1 cellular context compared by ENCODE assay signal in the genomic region with DNA sequence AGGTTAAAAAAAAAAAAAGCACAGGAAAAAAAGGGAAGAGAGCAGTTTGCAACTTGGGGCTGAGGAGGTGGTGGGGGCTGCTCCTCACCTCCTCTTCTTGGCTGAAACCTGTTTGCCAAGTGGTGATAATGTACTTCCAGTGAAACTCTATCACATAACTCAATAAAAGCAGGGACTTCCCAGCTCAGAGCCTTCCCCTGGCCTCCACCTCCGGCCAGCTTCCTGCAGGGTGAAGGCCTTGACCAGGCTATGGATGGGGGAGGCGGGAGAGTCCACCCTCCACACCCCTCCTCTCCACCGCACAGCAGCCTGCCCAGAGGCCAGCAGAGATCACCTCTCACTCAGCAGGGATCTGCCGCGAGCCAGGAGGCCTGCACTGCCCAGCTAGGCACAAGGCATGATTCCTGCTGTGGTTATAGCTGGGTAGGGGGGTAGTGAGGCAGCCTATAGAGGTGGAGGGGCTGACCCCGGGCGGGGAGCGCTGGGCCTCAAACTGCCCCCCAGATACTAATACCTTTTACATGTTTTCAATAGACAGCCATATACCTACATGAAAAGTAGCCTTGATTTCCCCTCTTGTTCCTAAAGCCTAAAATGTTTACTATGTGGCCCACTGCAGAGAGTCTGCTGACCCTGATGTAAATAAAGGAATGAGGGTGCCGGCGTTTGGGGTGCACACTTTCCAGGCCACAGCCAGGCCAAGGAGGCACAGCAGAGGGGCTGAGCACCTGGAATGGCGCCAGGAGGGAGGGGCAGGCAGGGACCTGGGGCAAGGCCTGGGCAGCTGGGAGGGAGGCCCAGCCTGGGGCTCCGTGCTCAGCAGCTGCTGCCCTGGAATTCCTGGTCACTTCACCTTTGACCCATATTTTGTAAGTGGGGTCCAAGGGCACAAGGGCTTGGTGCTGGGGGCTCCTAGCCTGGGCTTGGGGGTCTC.
TF ChIP-seq lines count a peak whose summit lies in the region.

No MANE protein-coding gene starts in this region.

TF ChIP-seq in HepG2, 621 proteins besides CTCF, POLR2A, EP300 and RAD21 (continued from another document and continues in another):
- no peak for TF ChIP-seq AKNA (CRISPR knock-in tag; IDR thresholded peaks at IDR 0.05; ENCODE audit: borderline replicate concordance)
- TF ChIP-seq ARID5B (CRISPR knock-in tag; IDR thresholded peaks at IDR 0.05): peak; percentile 71
- no peak for TF ChIP-seq ZNF138 (CRISPR knock-in tag; IDR thresholded peaks at IDR 0.05; ENCODE audit: low read depth)
- peak; percentile 10; the same call in 1 of the 2 replicates for TF ChIP-seq ZNF652 (CRISPR knock-in tag; IDR thresholded peaks at IDR 0.05; ENCODE audit: borderline replicate concordance, low read depth)
- no peak for TF ChIP-seq NFYC (CRISPR knock-in tag; IDR thresholded peaks at IDR 0.05)
- TF ChIP-seq ZNF749 (CRISPR knock-in tag; IDR thresholded peaks at IDR 0.05; ENCODE audit: borderline replicate concordance): no peak
- TF ChIP-seq EZH2 (conservative IDR thresholded peaks at IDR 0.05; ENCODE audit: low read depth, low read length): no peak
- TF ChIP-seq ZMYM2 (CRISPR knock-in tag; IDR thresholded peaks at IDR 0.05): no peak
- TF ChIP-seq ZBTB20 (CRISPR knock-in tag; IDR thresholded peaks at IDR 0.05; ENCODE audit: borderline replicate concordance, low read depth): 0 out of 2 replicates have a peak, but pooled peaks have one; percentile 50
- TF ChIP-seq KDM2A (CRISPR knock-in tag; IDR thresholded peaks at IDR 0.05; ENCODE audit: borderline replicate concordance, low read depth): peak; percentile 41; the same call in 1 of the 2 replicates
- TF ChIP-seq BCL6 (CRISPR knock-in tag; IDR thresholded peaks at IDR 0.05): peak; percentile 77
- peak; percentile 89 for TF ChIP-seq PAXIP1 (CRISPR knock-in tag; conservative IDR thresholded peaks at IDR 0.05)
- TF ChIP-seq SYNCRIP (IDR thresholded peaks at IDR 0.05; ENCODE audit: insufficient read depth, low read depth, low read length): no peak
- TF ChIP-seq MXD1 (CRISPR knock-in tag; IDR thresholded peaks at IDR 0.05): no peak
- peak; percentile 29; the same call in 1 of the 2 replicates for TF ChIP-seq NCOA1 (CRISPR knock-in tag; IDR thresholded peaks at IDR 0.05)
- TF ChIP-seq GPN1 (CRISPR knock-in tag; IDR thresholded peaks at IDR 0.05; ENCODE audit: borderline replicate concordance): no peak
- TF ChIP-seq ZNF468 (CRISPR knock-in tag; IDR thresholded peaks at IDR 0.05): no peak
- peak; percentile 94 for TF ChIP-seq PPARG (CRISPR knock-in tag; conservative IDR thresholded peaks at IDR 0.05)
- TF ChIP-seq SATB2 (CRISPR knock-in tag; IDR thresholded peaks at IDR 0.05): no peak
- TF ChIP-seq GLI4 (CRISPR knock-in tag; IDR thresholded peaks at IDR 0.05; ENCODE audit: borderline replicate concordance): no peak
- peak; percentile 61 for TF ChIP-seq ZFY (CRISPR knock-in tag; IDR thresholded peaks at IDR 0.05)
- no peak for TF ChIP-seq ZFAT (CRISPR knock-in tag; conservative IDR thresholded peaks at IDR 0.05)
- 0 out of 2 replicates have a peak, but pooled peaks have one; percentile 21 for TF ChIP-seq PITX1 (CRISPR knock-in tag; IDR thresholded peaks at IDR 0.05)
- no peak for TF ChIP-seq ETV6 (CRISPR knock-in tag; conservative IDR thresholded peaks at IDR 0.05)
- peak; percentile 75; the same call in 1 of the 2 replicates for TF ChIP-seq KDM6A (CRISPR knock-in tag; IDR thresholded peaks at IDR 0.05; ENCODE audit: low read depth)
- TF ChIP-seq KLF16 (CRISPR knock-in tag; IDR thresholded peaks at IDR 0.05): peak in 1 of 2 experiments; percentile 19; a peak in 1 of 4 replicates
- no peak; the same call in 1 of the 2 replicates for TF ChIP-seq ZNF501 (CRISPR knock-in tag; IDR thresholded peaks at IDR 0.05)
- TF ChIP-seq SAFB2 (CRISPR knock-in tag; IDR thresholded peaks at IDR 0.05; ENCODE audit: borderline replicate concordance, low read depth): no peak
- TF ChIP-seq LRRFIP1 (CRISPR knock-in tag; conservative IDR thresholded peaks at IDR 0.05): no peak
- TF ChIP-seq, protein P1, sequence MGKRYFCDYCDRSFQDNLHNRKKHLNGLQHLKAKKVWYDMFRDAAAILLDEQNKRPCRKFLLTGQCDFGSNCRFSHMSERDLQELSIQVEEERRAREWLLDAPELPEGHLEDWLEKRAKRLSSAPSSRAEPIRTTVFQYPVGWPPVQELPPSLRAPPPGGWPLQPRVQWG (CRISPR knock-in tag; IDR thresholded peaks at IDR 0.05; ENCODE audit: borderline replicate concordance, low read depth): no peak
- no peak for TF ChIP-seq ZNF678 (CRISPR knock-in tag; IDR thresholded peaks at IDR 0.05)
- peak; percentile 37; the same call in 1 of the 2 replicates for TF ChIP-seq NCOR1 (IDR thresholded peaks at IDR 0.05; ENCODE audit: borderline replicate concordance, low read length)
- TF ChIP-seq RBAK (CRISPR knock-in tag; IDR thresholded peaks at IDR 0.05): no peak
- TF ChIP-seq ZNF143 (CRISPR knock-in tag; IDR thresholded peaks at IDR 0.05): no peak
- no peak for TF ChIP-seq HOXA9 (CRISPR knock-in tag; IDR thresholded peaks at IDR 0.05; ENCODE audit: borderline replicate concordance)
- TF ChIP-seq FOSL2 (CRISPR knock-in tag; IDR thresholded peaks at IDR 0.05): 0 out of 2 replicates have a peak, but pooled peaks have one; percentile 13
- no peak for TF ChIP-seq PAX8 (CRISPR knock-in tag; IDR thresholded peaks at IDR 0.05; ENCODE audit: borderline replicate concordance)
- peak; percentile 93 for TF ChIP-seq ZFX (CRISPR knock-in tag; IDR thresholded peaks at IDR 0.05; ENCODE audit: low read depth)
- TF ChIP-seq ZNF580 (CRISPR knock-in tag; IDR thresholded peaks at IDR 0.05; ENCODE audit: borderline replicate concordance, low read depth): no peak
- TF ChIP-seq ZNF629 (CRISPR knock-in tag; conservative IDR thresholded peaks at IDR 0.05): no peak
- TF ChIP-seq ZNF207 (IDR thresholded peaks at IDR 0.05; ENCODE audit: borderline replicate concordance): no peak
- TF ChIP-seq ZNF383 (CRISPR knock-in tag; IDR thresholded peaks at IDR 0.05; ENCODE audit: borderline replicate concordance): no peak
- TF ChIP-seq ZNF792 (CRISPR knock-in tag; IDR thresholded peaks at IDR 0.05): 0 out of 2 replicates have a peak, but pooled peaks have one; percentile 36
- TF ChIP-seq PHB2 (IDR thresholded peaks at IDR 0.05; ENCODE audit: partially characterized antibody): no peak
- no peak for TF ChIP-seq CBX2 (IDR thresholded peaks at IDR 0.05; ENCODE audit: low read depth, low read length)
- TF ChIP-seq CBX2 (CRISPR knock-in tag; IDR thresholded peaks at IDR 0.05; ENCODE audit: low read depth): no peak
- TF ChIP-seq SMARCC2 (IDR thresholded peaks at IDR 0.05): no peak
- TF ChIP-seq DMAP1 (CRISPR knock-in tag; IDR thresholded peaks at IDR 0.05): no peak
- no peak for TF ChIP-seq NFE2L1 (CRISPR knock-in tag; IDR thresholded peaks at IDR 0.05; ENCODE audit: borderline replicate concordance)
- peak; percentile 55; the same call in 1 of the 2 replicates for TF ChIP-seq MIER2 (CRISPR knock-in tag; IDR thresholded peaks at IDR 0.05)
